ENCODE assay signal across 12 cellular contexts in the genomic region with DNA sequence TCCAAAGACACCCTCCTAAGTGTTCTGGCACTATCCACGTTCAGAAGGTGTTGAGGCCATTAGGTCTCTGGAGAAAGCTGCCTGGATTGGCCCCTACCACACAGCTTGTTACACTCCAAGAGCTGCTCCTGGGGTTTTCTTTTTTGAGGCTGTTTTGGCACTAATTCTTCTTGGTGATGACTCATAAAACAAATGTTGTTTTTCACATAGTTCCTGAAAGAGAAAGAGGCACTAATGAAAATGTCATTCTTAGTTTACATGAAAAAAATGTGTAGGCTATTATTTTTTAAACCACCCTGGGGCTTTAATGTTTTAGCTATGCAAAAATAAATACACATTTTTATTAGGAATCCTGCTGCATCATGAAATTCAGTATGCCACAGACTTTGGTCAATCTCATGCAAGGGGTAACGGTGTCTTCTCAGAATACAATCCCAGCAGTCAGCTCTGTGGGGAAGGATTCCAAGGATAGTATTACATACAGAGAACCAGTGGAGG. TPM values are rescaled to one million over a fixed set of nuclear protein-coding genes. Genes with fewer than 3 reads are reported as not detected.
DNase-seq lines count a peak whose midpoint lies in the region; ATAC-seq, FAIRE-seq and TF ChIP-seq lines count a peak whose summit lies in the region.
"Had no signal": no experiment of that assay in that cellular context is flagged by ENCODE, and none has a peak within 500 bp of the region (broad histone marks: within the 10 kb centered on the region; RNA-seq: fewer than 3 reads in every experiment).

No MANE protein-coding gene starts in this region.

- in situ Hi-C loops in transverse colon (cut with MboI; ENCODE audit: low pct_ligation_motif_present in 1 of 4, low pct_unique_long_range_greater_than_20kb in 1 of 4, low sequenced_read_pairs in 3 of 4), result no loop called here

- DNase-seq in ELR (ENCODE audit: low read depth), result peak; percentile 62
- DNase-seq in NCI-H2196 (lab: John Stamatoyannopoulos, UW; ENCODE audit: unreplicated experiment), result peak; percentile 20
- DNase-seq in psoas muscle, result no peak
- DNase-seq in ecto neural progenitor cell (ENCODE audit: low spot score), result no peak
- DNase-seq in transverse colon, result no peak
- no peak for DNase-seq in GM12892 (ENCODE audit: insufficient read length)
- DNase-seq: activated effector memory CD4-positive, alpha-beta T cell treated with anti-CD3 and anti-CD28 coated beads, Interleukin-2, amount 50 U/mL, for 16 hours; esophagus squamous epithelium had no signal

- ATAC-seq in psoas muscle (no peak), GM18498 (IDR thresholded peaks at IDR 0.05; ENCODE audit: unreplicated experiment) (no peak)

- H3K4me3 ChIP-seq in psoas muscle (no peak overlapping the region), transverse colon (no peak overlapping the region)
- H3K4me3 ChIP-seq: esophagus squamous epithelium had no signal

- H3K27ac ChIP-seq in psoas muscle (peak overlapping the region; percentile 23), transverse colon (no peak overlapping the region)

- peaks cover 0 to 53% of the 10 kb centered on the region in 2 donors for H3K36me3 ChIP-seq in psoas muscle (ENCODE audit: insufficient read depth in 1 of 2, low read depth in 1 of 2)
- peaks cover 0 to 6% (median 0%) of the 10 kb centered on the region in 4 donors for H3K36me3 ChIP-seq in transverse colon

- TF ChIP-seq POLR2A in transverse colon (IDR thresholded peaks at IDR 0.05) (no peak), GM12892 (IDR thresholded peaks at IDR 0.05; ENCODE audit: low read depth, low read length) (no peak)

- TF ChIP-seq EP300 in transverse colon (IDR thresholded peaks at IDR 0.05; ENCODE audit: low read depth), result no peak

- H3K4me1 ChIP-seq in psoas muscle (peaks cover 8% of the 10 kb centered on the region), transverse colon (peaks cover 0 to 24% (median 5%) of the 10 kb centered on the region in 4 donors)

- FAIRE-seq in endometrium (lab: Jason Lieb, UNC) (peak; percentile 33), GM12892 (lab: Jason Lieb, UNC) (no peak)
- FAIRE-seq: GM12891, TTC549 had no signal

- H3K9me3 ChIP-seq in psoas muscle (no peaks in the 10 kb centered on the region), transverse colon (no peaks in the 10 kb centered on the region)
- H3K9me3 ChIP-seq: esophagus squamous epithelium had no signal

- intact Hi-C loops in psoas muscle (cut with DNase I), result loop anchor here in 1 of 2 donors (1.0 kb wide), 1 partner anchor 9 kb away; no protein-coding TSS in a partner anchor
- intact Hi-C loops in transverse colon (cut with DNase I; ENCODE audit: low total_unique reads), result no loop called here

- WGBS in psoas muscle, 3 donors, result 31 to 49% (median 31%) methylated on average over 2 of the region's 2 CpGs
- WGBS in transverse colon (ENCODE audit: low coverage in 1 of 2), 2 donors, result 61 to 68% methylated on average over 2 of the region's 2 CpGs

- H3K27me3 ChIP-seq in psoas muscle (ENCODE audit: insufficient read depth in 3 of 3, low read length in 2 of 3) (no peaks in the 10 kb centered on the region), transverse colon (no peaks in the 10 kb centered on the region)
- H3K27me3 ChIP-seq: esophagus squamous epithelium had no signal

- TF ChIP-seq CTCF in psoas muscle (IDR thresholded peaks at IDR 0.05) (no peak), transverse colon (IDR thresholded peaks at IDR 0.05) (no peak)

RNA-seq across cellular contexts. Expression of a gene that starts 38.1 kb away (rescaled TPM):
- total RNA-seq in psoas muscle, result 10 to 100 TPM in 1 of 4 donors, 1 to 10 TPM in 3; 7.5 to 11.0 (median 8.7) TPM
- 10 to 100 TPM; 11.7 to 17.7 (median 13.7) TPM for polyA plus RNA-seq in psoas muscle
- 1 to 10 TPM in 3 of 4 donors, not detected in 1; 4.8 to 10.0 (median 4.9) TPM for total RNA-seq in transverse colon
- 33.0 TPM for polyA plus RNA-seq in GM12892 (2012; ENCODE audit: missing spikeins)

Comparison
In these comparisons a context has a peak if more than half of its experiments do, and no peak if none do; other contexts are left out.
1. DNase-seq: peak in ELR (single experiment) and NCI-H2196 (single experiment); none in psoas muscle (0 of 2), ecto neural progenitor cell (single experiment), transverse colon (single experiment) and GM12892 (single experiment).